ENCODE assay signal across 16 cellular contexts in genomic region chr19:30089086-30089665, GRCh38.
DNase-seq lines count a peak whose midpoint lies in the region; ATAC-seq, FAIRE-seq and TF ChIP-seq lines count a peak whose summit lies in the region.
"Had no signal": no experiment of that assay in that cellular context is flagged by ENCODE, and none has a peak within 500 bp of the region (broad histone marks: within the 10 kb centered on the region; RNA-seq: fewer than 3 reads in every experiment).

No MANE protein-coding gene starts in this region.

- H3K4me3 ChIP-seq in heart right ventricle (no peak overlapping the region), kidney (ENCODE audit: low read length in 2 of 2) (no peak overlapping the region)
- H3K4me3 ChIP-seq: BLaER1 treated with 17β-estradiol and CSF1 and Interleukin-3, amounts not matched to agents 10 nM and 100 nM; GM23338 had no signal

- peaks cover 0 to 7% (median 0%) of the 10 kb centered on the region in 7 donors for H3K27me3 ChIP-seq in heart right ventricle
- H3K27me3 ChIP-seq: BLaER1 treated with 17β-estradiol and CSF1 and Interleukin-3, amounts not matched to agents 10 nM and 100 nM had no signal

- FAIRE-seq in kidney (lab: Jason Lieb, UNC), result no peak
- FAIRE-seq: GM12892 had no signal

- DNase-seq in left ventricle myocardium superior (peak; percentile 12), heart right ventricle (no peak), kidney (peak; percentile 46), posterior vena cava (ENCODE audit: low spot score) (peak; percentile 54)
- DNase-seq in activated CD8-positive, alpha-beta memory T cell treated with anti-CD3 and anti-CD28 coated beads, Interleukin-2, amount 50 U/mL, for 48 hours, result no peak
- DNase-seq in stimulated activated CD4-positive, alpha-beta T cell treated with anti-CD3 and anti-CD28 coated beads, Interleukin-2, amount 100 ng/mL, for 24 hours, result no peak
- DNase-seq: ACHN; Calu3; CD4-positive, alpha-beta T cell; DMS 273 treated with DMSO at 0.1 percent for 48 hours; DMS79; H9 had no signal

- H3K9me3 ChIP-seq in heart right ventricle, result no peaks in the 10 kb centered on the region
- no peaks in the 10 kb centered on the region for H3K9me3 ChIP-seq in kidney (ENCODE audit: control insufficient read depth in 1 of 2, low read length in 2 of 2)
- H3K9me3 ChIP-seq: BLaER1 treated with 17β-estradiol and CSF1 and Interleukin-3, amounts not matched to agents 10 nM and 100 nM had no signal

- H3K4me1 ChIP-seq in heart right ventricle (peaks cover 0 to 6% (median 0%) of the 10 kb centered on the region in 9 donors), kidney (ENCODE audit: control insufficient read depth in 1 of 2, insufficient read depth in 1 of 2, low read depth in 1 of 2, low read length in 2 of 2) (no peaks in the 10 kb centered on the region)

- H3K27ac ChIP-seq in heart right ventricle, result no peak overlapping the region
- H3K27ac ChIP-seq in kidney (ENCODE audit: low read depth in 2 of 2, low read length in 2 of 2), result no peak overlapping the region
- H3K27ac ChIP-seq: BLaER1 treated with 17β-estradiol and CSF1 and Interleukin-3, amounts not matched to agents 10 nM and 100 nM had no signal

- 85 to 87% methylated on average over 20 of the region's 20 CpGs for WGBS in heart right ventricle, 2 donors

- TF ChIP-seq CTCF in heart right ventricle (IDR thresholded peaks at IDR 0.05), result no peak
- TF ChIP-seq CTCF in kidney (IDR thresholded peaks at IDR 0.05; ENCODE audit: borderline replicate concordance, extremely low read depth, insufficient read depth), result no peak

- intact Hi-C loops in left ventricle myocardium superior (cut with micrococcal nuclease), result no loop called here
- intact Hi-C loops in heart right ventricle (cut with DNase I), result no loop called here
- intact Hi-C loops in kidney (cut with DNase I), result no loop called here
- intact Hi-C loops in posterior vena cava (cut with DNase I), result no loop called here

- ATAC-seq in left ventricle myocardium superior (no peak), heart right ventricle (no peak), esophagus mucosa (no peak)
- ATAC-seq: GM23338 had no signal

- H3K36me3 ChIP-seq in heart right ventricle (no peaks in the 10 kb centered on the region), kidney (ENCODE audit: control insufficient read depth in 1 of 2, insufficient read depth in 2 of 2, low read length in 2 of 2) (no peaks in the 10 kb centered on the region)
- H3K36me3 ChIP-seq: BLaER1 treated with 17β-estradiol and CSF1 and Interleukin-3, amounts not matched to agents 10 nM and 100 nM had no signal

- H3K9ac ChIP-seq in kidney (ENCODE audit: low read length in 2 of 2), result no peak overlapping the region
- H3K9ac ChIP-seq: BLaER1 treated with 17β-estradiol and CSF1 and Interleukin-3, amounts not matched to agents 10 nM and 100 nM had no signal

Comparison
In these comparisons a context has a peak if more than half of its experiments do, and no peak if none do; other contexts are left out.
1. DNase-seq: peak in left ventricle myocardium superior (single experiment), kidney (single experiment) and posterior vena cava (single experiment); none in heart right ventricle (0 of 2), activated CD8-positive, alpha-beta memory T cell treated with anti-CD3 and anti-CD28 coated beads, Interleukin-2, amount 50 U/mL, for 48 hours (single experiment) and stimulated activated CD4-positive, alpha-beta T cell treated with anti-CD3 and anti-CD28 coated beads, Interleukin-2, amount 100 ng/mL, for 24 hours (0 of 2).